In genomic region chr17:80737106-80738019, GRCh38 we compare ENCODE assay signal across 8 cellular contexts.
DNase-seq lines count a peak whose midpoint lies in the region; ATAC-seq and TF ChIP-seq lines count a peak whose summit lies in the region.

No MANE protein-coding gene starts in this region.

- DNase-seq in GF-D8 (lab: John Stamatoyannopoulos, UW) (peak; percentile 59), WERI-Rb-1 (no peak), amygdala (lab: John Stamatoyannopoulos, UW) (no peak), smooth muscle cell (lab: John Stamatoyannopoulos, UW; ENCODE audit: unreplicated experiment) (no peak), omental fat pad (ENCODE audit: low spot score) (no peak)

- H3K27me3 ChIP-seq in WERI-Rb-1 (ENCODE audit: insufficient read depth, low read depth, severe bottlenecking) (no peaks in the 10 kb centered on the region), smooth muscle cell (ENCODE audit: low read depth) (no peaks in the 10 kb centered on the region)

- no peak overlapping the region for H2AFZ ChIP-seq in smooth muscle cell (ENCODE audit: low read depth)

- H3K4me2 ChIP-seq in smooth muscle cell: no peak overlapping the region

- H3K36me3 ChIP-seq in WERI-Rb-1 (peaks cover 48% of the 10 kb centered on the region), smooth muscle cell (ENCODE audit: low read depth) (no peaks in the 10 kb centered on the region)

- H3F3A ChIP-seq in smooth muscle cell (ENCODE audit: low read depth): no peaks in the 10 kb centered on the region

- ATAC-seq in GM19397 (IDR thresholded peaks at IDR 0.05; ENCODE audit: unreplicated experiment) (peak; percentile 77), HG03280 (IDR thresholded peaks at IDR 0.05; ENCODE audit: unreplicated experiment) (peak; percentile 84), omental fat pad (ENCODE audit: low FRiP score) (no peak), HG02884 (IDR thresholded peaks at IDR 0.05; ENCODE audit: unreplicated experiment) (no peak)

- TF ChIP-seq CTCF in WERI-Rb-1 (IDR thresholded peaks at IDR 0.05; ENCODE audit: low read depth, low read length) (0 out of 2 replicates have a peak, but pooled peaks have one; percentile 11), smooth muscle cell (IDR thresholded peaks at IDR 0.05; ENCODE audit: borderline replicate concordance, insufficient read depth, poor library complexity, severe bottlenecking) (no peak), omental fat pad (IDR thresholded peaks at IDR 0.05) (no peak)

- no peak overlapping the region for H3K9ac ChIP-seq in smooth muscle cell (ENCODE audit: low read depth)

- no peak overlapping the region for H3K4me3 ChIP-seq in WERI-Rb-1 (ENCODE audit: low read depth, low read length)
- no peak overlapping the region for H3K4me3 ChIP-seq in smooth muscle cell

- H3K9me3 ChIP-seq in WERI-Rb-1 (ENCODE audit: severe bottlenecking) (peaks cover 4% of the 10 kb centered on the region), smooth muscle cell (replicated peaks; ENCODE audit: low read depth) (no peaks in the 10 kb centered on the region)

- H3K27ac ChIP-seq in WERI-Rb-1: no peak overlapping the region
- H3K27ac ChIP-seq in smooth muscle cell (ENCODE audit: low read depth): no peak overlapping the region

- H3K79me2 ChIP-seq in smooth muscle cell (ENCODE audit: low read depth): no peaks in the 10 kb centered on the region

- WGBS in smooth muscle cell (ENCODE audit: low lambda C conversion rate): 92% methylated on average over 16 of the region's 17 CpGs

- peaks cover 6% of the 10 kb centered on the region for H4K20me1 ChIP-seq in smooth muscle cell (ENCODE audit: low read depth)

- H3K4me1 ChIP-seq in smooth muscle cell (ENCODE audit: low read depth): peaks cover 12% of the 10 kb centered on the region

Comparison
In these comparisons a context has a peak if more than half of its experiments do, and no peak if none do; other contexts are left out.
1. ATAC-seq: peak in GM19397 (single experiment) and HG03280 (single experiment); none in omental fat pad (single experiment) and HG02884 (single experiment).